ENCODE assay signal across 8 cellular contexts in genomic region chr2:210445116-210445707, GRCh38. TPM values are rescaled to one million over a fixed set of nuclear protein-coding genes. Genes with fewer than 3 reads are reported as not detected.
DNase-seq lines count a peak whose midpoint lies in the region; ATAC-seq and TF ChIP-seq lines count a peak whose summit lies in the region.

No MANE protein-coding gene starts in this region.

- TF ChIP-seq CTCF in AG10803 (conservative IDR thresholded peaks at IDR 0.05; ENCODE audit: low read length) (peak; percentile 77), Loucy (conservative IDR thresholded peaks at IDR 0.05; ENCODE audit: low read length) (peak; percentile 85), astrocyte of the cerebellum (IDR thresholded peaks at IDR 0.05; ENCODE audit: low read depth, low read length, missing control alignments) (peak; percentile 34), liver (IDR thresholded peaks at IDR 0.05; ENCODE audit: low read depth, low read length, missing input control) (peak; percentile 66)

- no peaks in the 10 kb centered on the region for H3K4me1 ChIP-seq in Loucy (ENCODE audit: insufficient read depth, low read length, poor library complexity, severe bottlenecking)
- H3K4me1 ChIP-seq in liver (ENCODE audit: control insufficient read depth in 4 of 4, insufficient read depth in 4 of 4, low read length in 3 of 4): peaks cover 0 to 4% (median 1%) of the 10 kb centered on the region in 4 donors

- H3K36me3 ChIP-seq in Loucy (ENCODE audit: insufficient read depth, low read length) (peaks cover 27% of the 10 kb centered on the region; the same call in 1 of the 2 replicates), liver (ENCODE audit: control insufficient read depth in 4 of 4, insufficient read depth in 3 of 4, low read depth in 1 of 4, low read length in 3 of 4) (peaks cover 0 to 2% (median 0%) of the 10 kb centered on the region in 4 donors)

- TF ChIP-seq POLR2A in GM18505 (IDR thresholded peaks at IDR 0.05; ENCODE audit: borderline replicate concordance, extremely low read depth, insufficient read depth, insufficient read length): no peak

- no peak overlapping the region for H3K4me2 ChIP-seq in Loucy (ENCODE audit: low read depth, low read length, poor library complexity, severe bottlenecking)

- H3K9ac ChIP-seq in Loucy (ENCODE audit: low read depth, low read length, poor library complexity, severe bottlenecking) (no peak overlapping the region), liver (ENCODE audit: low read depth in 1 of 2, low read length in 2 of 2) (no peak overlapping the region)

- 45% methylated on average over 3 of the region's 3 CpGs for WGBS in liver

- H4K20me1 ChIP-seq in Loucy (ENCODE audit: insufficient read depth, low read length, poor library complexity, severe bottlenecking): no peaks in the 10 kb centered on the region

- no peaks in the 10 kb centered on the region for H3F3A ChIP-seq in Loucy (ENCODE audit: low read depth)

- H3K36me3 Mint-ChIP-seq in stimulated activated naive B cell treated with anti-CD40 and anti-IgM and Interleukin-4, amounts not matched to agents 10 μg/mL and 1 μg/mL and 100 μg/mL, for 72 hours: peaks cover 48 to 55% of the 10 kb centered on the region in 2 donors

- in situ Hi-C loops in astrocyte of the cerebellum (cut with HindIII; ENCODE audit: low sequenced_read_pairs): no loop called here

- H3K4me3 ChIP-seq in AG10803 (ENCODE audit: low read length): no peak overlapping the region
- no peak overlapping the region for H3K4me3 ChIP-seq in Loucy (ENCODE audit: low read length, poor library complexity, severe bottlenecking)
- no peak overlapping the region for H3K4me3 ChIP-seq in astrocyte of the cerebellum (ENCODE audit: low read depth, low read length)
- no peak overlapping the region for H3K4me3 ChIP-seq in liver (ENCODE audit: low read depth in 1 of 3, low read length in 3 of 3)

- no peak overlapping the region for H2AFZ ChIP-seq in Loucy (ENCODE audit: low read length)

- H3K9me2 ChIP-seq in Loucy (replicated peaks; ENCODE audit: low read depth, low read length): no peaks in the 10 kb centered on the region

- DNase-seq in AG10803 (ENCODE audit: low read depth): peak; percentile 35
- DNase-seq in astrocyte of the cerebellum (ENCODE audit: low read depth): peak; percentile 1
- no peak for DNase-seq in stimulated activated naive B cell treated with anti-CD40 and anti-IgM and Interleukin-4, amounts not matched to agents 10 μg/mL and 1 μg/mL and 100 μg/mL, for 72 hours
- DNase-seq in GDM1 (lab: John Stamatoyannopoulos, UW): no peak

- H3K79me2 ChIP-seq in Loucy (ENCODE audit: insufficient read depth, low read length): no peaks in the 10 kb centered on the region; the same call in 1 of the 2 replicates

- TF ChIP-seq RAD21 in liver (IDR thresholded peaks at IDR 0.05): peak; percentile 78 to 85

- H3K27ac ChIP-seq in liver (ENCODE audit: low read depth in 1 of 2, low read length in 2 of 2): no peak overlapping the region

- peaks cover 18 to 20% of the 10 kb centered on the region in 2 donors for H3K9me3 Mint-ChIP-seq in stimulated activated naive B cell treated with anti-CD40 and anti-IgM and Interleukin-4, amounts not matched to agents 10 μg/mL and 1 μg/mL and 100 μg/mL, for 72 hours

- no peak overlapping the region for H3K4me3 Mint-ChIP-seq in stimulated activated naive B cell treated with anti-CD40 and anti-IgM and Interleukin-4, amounts not matched to agents 10 μg/mL and 1 μg/mL and 100 μg/mL, for 72 hours

- H3K27ac Mint-ChIP-seq in stimulated activated naive B cell treated with anti-CD40 and anti-IgM and Interleukin-4, amounts not matched to agents 10 μg/mL and 1 μg/mL and 100 μg/mL, for 72 hours: no peak overlapping the region

- ATAC-seq in GM18517 (IDR thresholded peaks at IDR 0.05; ENCODE audit: unreplicated experiment) (peak; percentile 70), GM18505 (IDR thresholded peaks at IDR 0.05; ENCODE audit: unreplicated experiment) (no peak)
- ATAC-seq in stimulated activated naive B cell treated with anti-CD40 and anti-IgM and Interleukin-4, amounts not matched to agents 10 μg/mL and 1 μg/mL and 100 μg/mL, for 72 hours (replicated peaks): no peak

- no peaks in the 10 kb centered on the region for H3K27me3 Mint-ChIP-seq in stimulated activated naive B cell treated with anti-CD40 and anti-IgM and Interleukin-4, amounts not matched to agents 10 μg/mL and 1 μg/mL and 100 μg/mL, for 72 hours

- H3K27me3 ChIP-seq in Loucy (ENCODE audit: insufficient read depth, low read length, poor library complexity, severe bottlenecking): no peaks in the 10 kb centered on the region
- H3K27me3 ChIP-seq in liver (ENCODE audit: control insufficient read depth in 4 of 4, insufficient read depth in 4 of 4, low read length in 3 of 4): no peaks in the 10 kb centered on the region

- H3K4me1 Mint-ChIP-seq in stimulated activated naive B cell treated with anti-CD40 and anti-IgM and Interleukin-4, amounts not matched to agents 10 μg/mL and 1 μg/mL and 100 μg/mL, for 72 hours: peaks cover 14 to 16% of the 10 kb centered on the region in 2 donors

- H3K9me3 ChIP-seq in Loucy (ENCODE audit: insufficient read depth, low read depth, low read length): no peaks in the 10 kb centered on the region
- no peaks in the 10 kb centered on the region for H3K9me3 ChIP-seq in liver (ENCODE audit: control insufficient read depth in 4 of 4, low read length in 3 of 4)

TF ChIP-seq in liver, 16 proteins besides CTCF, POLR2A, EP300 and RAD21:
- TF ChIP-seq, protein P1, sequence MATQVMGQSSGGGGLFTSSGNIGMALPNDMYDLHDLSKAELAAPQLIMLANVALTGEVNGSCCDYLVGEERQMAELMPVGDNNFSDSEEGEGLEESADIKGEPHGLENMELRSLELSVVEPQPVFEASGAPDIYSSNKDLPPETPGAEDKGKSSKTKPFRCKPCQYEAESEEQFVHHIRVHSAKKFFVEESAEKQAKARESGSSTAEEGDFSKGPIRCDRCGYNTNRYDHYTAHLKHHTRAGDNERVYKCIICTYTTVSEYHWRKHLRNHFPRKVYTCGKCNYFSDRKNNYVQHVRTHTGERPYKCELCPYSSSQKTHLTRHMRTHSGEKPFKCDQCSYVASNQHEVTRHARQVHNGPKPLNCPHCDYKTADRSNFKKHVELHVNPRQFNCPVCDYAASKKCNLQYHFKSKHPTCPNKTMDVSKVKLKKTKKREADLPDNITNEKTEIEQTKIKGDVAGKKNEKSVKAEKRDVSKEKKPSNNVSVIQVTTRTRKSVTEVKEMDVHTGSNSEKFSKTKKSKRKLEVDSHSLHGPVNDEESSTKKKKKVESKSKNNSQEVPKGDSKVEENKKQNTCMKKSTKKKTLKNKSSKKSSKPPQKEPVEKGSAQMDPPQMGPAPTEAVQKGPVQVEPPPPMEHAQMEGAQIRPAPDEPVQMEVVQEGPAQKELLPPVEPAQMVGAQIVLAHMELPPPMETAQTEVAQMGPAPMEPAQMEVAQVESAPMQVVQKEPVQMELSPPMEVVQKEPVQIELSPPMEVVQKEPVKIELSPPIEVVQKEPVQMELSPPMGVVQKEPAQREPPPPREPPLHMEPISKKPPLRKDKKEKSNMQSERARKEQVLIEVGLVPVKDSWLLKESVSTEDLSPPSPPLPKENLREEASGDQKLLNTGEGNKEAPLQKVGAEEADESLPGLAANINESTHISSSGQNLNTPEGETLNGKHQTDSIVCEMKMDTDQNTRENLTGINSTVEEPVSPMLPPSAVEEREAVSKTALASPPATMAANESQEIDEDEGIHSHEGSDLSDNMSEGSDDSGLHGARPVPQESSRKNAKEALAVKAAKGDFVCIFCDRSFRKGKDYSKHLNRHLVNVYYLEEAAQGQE (IDR thresholded peaks at IDR 0.05): no peak
- TF ChIP-seq, protein P2, sequence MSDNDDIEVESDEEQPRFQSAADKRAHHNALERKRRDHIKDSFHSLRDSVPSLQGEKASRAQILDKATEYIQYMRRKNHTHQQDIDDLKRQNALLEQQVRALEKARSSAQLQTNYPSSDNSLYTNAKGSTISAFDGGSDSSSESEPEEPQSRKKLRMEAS (IDR thresholded peaks at IDR 0.05): no peak
- TF ChIP-seq RXRA (IDR thresholded peaks at IDR 0.05) (no peak), NR2F2 (IDR thresholded peaks at IDR 0.05) (no peak), SP1 (IDR thresholded peaks at IDR 0.05) (no peak), GABPA (IDR thresholded peaks at IDR 0.05 in 1 of 2, conservative IDR thresholded peaks at IDR 0.05 in 1 of 2) (no peak), JUND (IDR thresholded peaks at IDR 0.05) (no peak), FOXA2 (IDR thresholded peaks at IDR 0.05) (no peak), EGR1 (IDR thresholded peaks at IDR 0.05; ENCODE audit: low read depth in 2 of 2) (no peak), HNF4A (conservative IDR thresholded peaks at IDR 0.05) (no peak), ATF3 (IDR thresholded peaks at IDR 0.05) (no peak)
- TF ChIP-seq, protein P3, sequence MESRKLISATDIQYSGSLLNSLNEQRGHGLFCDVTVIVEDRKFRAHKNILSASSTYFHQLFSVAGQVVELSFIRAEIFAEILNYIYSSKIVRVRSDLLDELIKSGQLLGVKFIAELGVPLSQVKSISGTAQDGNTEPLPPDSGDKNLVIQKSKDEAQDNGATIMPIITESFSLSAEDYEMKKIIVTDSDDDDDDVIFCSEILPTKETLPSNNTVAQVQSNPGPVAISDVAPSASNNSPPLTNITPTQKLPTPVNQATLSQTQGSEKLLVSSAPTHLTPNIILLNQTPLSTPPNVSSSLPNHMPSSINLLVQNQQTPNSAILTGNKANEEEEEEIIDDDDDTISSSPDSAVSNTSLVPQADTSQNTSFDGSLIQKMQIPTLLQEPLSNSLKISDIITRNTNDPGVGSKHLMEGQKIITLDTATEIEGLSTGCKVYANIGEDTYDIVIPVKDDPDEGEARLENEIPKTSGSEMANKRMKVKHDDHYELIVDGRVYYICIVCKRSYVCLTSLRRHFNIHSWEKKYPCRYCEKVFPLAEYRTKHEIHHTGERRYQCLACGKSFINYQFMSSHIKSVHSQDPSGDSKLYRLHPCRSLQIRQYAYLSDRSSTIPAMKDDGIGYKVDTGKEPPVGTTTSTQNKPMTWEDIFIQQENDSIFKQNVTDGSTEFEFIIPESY (IDR thresholded peaks at IDR 0.05): no peak

RNA-seq across cellular contexts. Expression of gene LANCL1, which starts 31.3 kb away (rescaled TPM):
- total RNA-seq in liver: 10 to 100 TPM; 15.1 to 21.0 TPM
- 1 to 10 TPM; 7.2 to 9.1 TPM for polyA plus RNA-seq in liver

Comparison
In these comparisons a context has a peak if more than half of its experiments do, and no peak if none do; other contexts are left out.
1. DNase-seq: peak in AG10803 (single experiment) and astrocyte of the cerebellum (single experiment); none in stimulated activated naive B cell treated with anti-CD40 and anti-IgM and Interleukin-4, amounts not matched to agents 10 μg/mL and 1 μg/mL and 100 μg/mL, for 72 hours (single experiment) and GDM1 (single experiment).
2. CTCF ChIP-seq: peak in every context shown above with its lines; median percentile 85 in Loucy; 77 in AG10803; 66 in liver; 34 in astrocyte of the cerebellum.